Comparison of ENCODE assay signal across 8 cellular contexts in genomic region chrX:40012800-40013682, GRCh38.
DNase-seq lines count a peak whose midpoint lies in the region; ATAC-seq, FAIRE-seq and TF ChIP-seq lines count a peak whose summit lies in the region.

No MANE protein-coding gene starts in this region.

- no peaks in the 10 kb centered on the region for H3K27me3 ChIP-seq in endothelial cell of umbilical vein (ENCODE audit: control insufficient read depth in 2 of 2, insufficient read depth in 2 of 2, low read length in 2 of 2)
- no peaks in the 10 kb centered on the region for H3K27me3 ChIP-seq in mucosa of stomach (ENCODE audit: control insufficient read depth, insufficient read depth, low read length)
- peaks cover 0 to 45% (median 0%) of the 10 kb centered on the region in 4 donors for H3K27me3 ChIP-seq in upper lobe of left lung

- BruUV-seq in endothelial cell of umbilical vein (replicated peaks; lab: Mats Ljungman, UMichigan): TSS peak; percentile 40

- TF ChIP-seq CTCF in endothelial cell of umbilical vein (IDR thresholded peaks at IDR 0.05; ENCODE audit: extremely low read depth in 1 of 2, insufficient read depth in 1 of 2, low read depth in 1 of 2, low read length in 2 of 2): no peak
- no peak for TF ChIP-seq CTCF in upper lobe of left lung (IDR thresholded peaks at IDR 0.05)

- H3K4me3 ChIP-seq in endothelial cell of umbilical vein (replicated peaks in 1 of 3; ENCODE audit: insufficient read depth in 1 of 3, low read depth in 1 of 3, low read length in 3 of 3) (peak overlapping the region in 2 of 3 experiments; percentile 33 to 41), mucosa of stomach (ENCODE audit: low read length) (no peak overlapping the region), upper lobe of left lung (peak overlapping the region in 3 of 4 donors; percentile 49 to 63 (median 59))

- no peaks in the 10 kb centered on the region for H3K79me2 ChIP-seq in endothelial cell of umbilical vein (ENCODE audit: control insufficient read depth, insufficient read depth, low read length)

- peak overlapping the region; percentile 57 for H3K4me2 ChIP-seq in endothelial cell of umbilical vein (ENCODE audit: insufficient read depth, low read length)

- peak; percentile 76 for DNase-seq in ELR (ENCODE audit: low read depth)
- DNase-seq in NAMALWA (ENCODE audit: low spot score): peak; percentile 43
- peak; percentile 44 for DNase-seq in activated CD4-positive, alpha-beta T cell treated with anti-CD3 and anti-CD28 coated beads for 48 hours
- DNase-seq in endothelial cell of umbilical vein (ENCODE audit: low read depth, low spot score): peak; percentile 68
- peak; percentile 57 to 88 for DNase-seq in upper lobe of left lung
- no peak for DNase-seq in effector CD8-positive, alpha-beta T cell (lab: John Stamatoyannopoulos, UW)

- peak overlapping the region; percentile 89 for H3K27ac ChIP-seq in endothelial cell of umbilical vein (ENCODE audit: insufficient read depth, low read depth, low read length)
- H3K27ac ChIP-seq in upper lobe of left lung: peak overlapping the region; percentile 86 to 94 (median 90)

- H2AFZ ChIP-seq in endothelial cell of umbilical vein (ENCODE audit: low read depth, low read length): peak overlapping the region; percentile 24

- H3K9me3 ChIP-seq in endothelial cell of umbilical vein (replicated peaks; ENCODE audit: control insufficient read depth, insufficient read depth, low read length) (no peaks in the 10 kb centered on the region), mucosa of stomach (ENCODE audit: control insufficient read depth, low read length) (no peaks in the 10 kb centered on the region), upper lobe of left lung (peaks cover 0 to 6% (median 0%) of the 10 kb centered on the region in 4 donors)

- H3K4me1 ChIP-seq in endothelial cell of umbilical vein (ENCODE audit: control insufficient read depth, extremely low read depth, insufficient read depth, low read length) (peaks cover 26% of the 10 kb centered on the region), mucosa of stomach (ENCODE audit: control insufficient read depth, insufficient read depth, low read length) (peaks cover 20% of the 10 kb centered on the region), upper lobe of left lung (peaks cover 24 to 67% (median 28%) of the 10 kb centered on the region in 4 donors)

- dilution Hi-C loops in endothelial cell of umbilical vein (cut with MboI; ENCODE audit: extremely low pct_ligation_motif_present, low sequenced_read_pairs): no loop called here

- no peak for TF ChIP-seq EP300 in upper lobe of left lung (IDR thresholded peaks at IDR 0.05)

- H4K20me1 ChIP-seq in endothelial cell of umbilical vein (replicated peaks; ENCODE audit: control insufficient read depth, extremely low read depth, insufficient read depth, low read length): no peaks in the 10 kb centered on the region

- WGBS in upper lobe of left lung, 2 donors: 5 to 10% methylated on average over 7 to 53 of the region's 73 CpGs

- CTCF ChIA-PET in endothelial cell of umbilical vein (lab: Charles Lee): interaction anchor here (0.9 to 1.4 kb wide), 9 partner anchors 43 to 283 kb away, joined by 3 to 10 read pairs (median 4); partner anchors contain the start of gene BCOR

- H3K36me3 ChIP-seq in endothelial cell of umbilical vein (ENCODE audit: control insufficient read depth in 2 of 2, extremely low read depth in 1 of 2, insufficient read depth in 2 of 2, low read length in 2 of 2) (no peaks in the 10 kb centered on the region), mucosa of stomach (ENCODE audit: control insufficient read depth, insufficient read depth, low read length) (no peaks in the 10 kb centered on the region), upper lobe of left lung (no peaks in the 10 kb centered on the region)

- no peaks in the 10 kb centered on the region for H3K9me1 ChIP-seq in endothelial cell of umbilical vein (replicated peaks; ENCODE audit: control insufficient read depth, extremely low read depth, insufficient read depth, low read length)

- ATAC-seq in GM21737 (IDR thresholded peaks at IDR 0.05; ENCODE audit: unreplicated experiment) (peak; percentile 53), upper lobe of left lung (ENCODE audit: low FRiP score in 2 of 2) (peak; percentile 68 to 75)

- TF ChIP-seq POLR2A in endothelial cell of umbilical vein (IDR thresholded peaks at IDR 0.05; ENCODE audit: low read depth, low read length): no peak
- TF ChIP-seq POLR2A in upper lobe of left lung (IDR thresholded peaks at IDR 0.05): no peak

- FAIRE-seq in endothelial cell of umbilical vein (lab: Jason Lieb, UNC): peak; percentile 84

- POLR2A ChIA-PET in endothelial cell of umbilical vein (lab: Charles Lee): interaction anchor here (0.6 kb wide), 1 partner anchor 265 kb away, joined by 3 read pairs; no protein-coding TSS in a partner anchor

- H3K9ac ChIP-seq in endothelial cell of umbilical vein (replicated peaks; ENCODE audit: extremely low read depth, insufficient read depth, low read length) (peak overlapping the region; percentile 39), mucosa of stomach (ENCODE audit: low read length) (peak overlapping the region; percentile 88)

- intact Hi-C loops in endothelial cell of umbilical vein (cut with micrococcal nuclease): loop anchor here (1.0 to 5.0 kb wide), 14 partner anchors 42 to 308 kb away; no protein-coding TSS in a partner anchor

TF ChIP-seq in endothelial cell of umbilical vein, 7 proteins besides CTCF, POLR2A, EP300 and RAD21:
- TF ChIP-seq MAX (IDR thresholded peaks at IDR 0.05; ENCODE audit: insufficient read depth, insufficient read length) (no peak), MYC (IDR thresholded peaks at IDR 0.05; ENCODE audit: low read depth, low read length) (no peak), GATA2 (IDR thresholded peaks at IDR 0.05; ENCODE audit: insufficient read depth, insufficient read length, low read depth, low read length) (no peak), EZH2 (IDR thresholded peaks at IDR 0.05; ENCODE audit: borderline replicate concordance, low read depth, low read length, severe bottlenecking) (no peak), JUN (IDR thresholded peaks at IDR 0.05; ENCODE audit: borderline replicate concordance, insufficient read depth, insufficient read length, low read depth) (no peak), POLR2AphosphoS5 (IDR thresholded peaks at IDR 0.05; ENCODE audit: insufficient read depth, low read depth, low read length) (no peak)
